ENCODE assay signal across 8 cellular contexts in genomic region chr1:778451-779278, GRCh38.
DNase-seq lines count a peak whose midpoint lies in the region; TF ChIP-seq lines count a peak whose summit lies in the region.
"Not testable (repeated sequence)": the region's sequence is repeated elsewhere in the genome, so short reads cannot be mapped to it uniquely, and the experiment has no call there.

No MANE protein-coding gene starts in this region.

- 0% methylated on average over 37 of the region's 65 CpGs; no CpG with 5 or more reads in 1 of the 2 donors for WGBS in transverse colon (ENCODE audit: low coverage in 1 of 2), 2 donors

- H3K4me1 ChIP-seq in HAP-1: not testable (repeated sequence)
- H3K4me1 ChIP-seq in transverse colon: peaks cover 0 to 12% (median 4%) of the 10 kb centered on the region in 4 donors

- in situ Hi-C loops in HAP-1 (cut with MboI; ENCODE audit: low sequenced_read_pairs); transverse colon (cut with MboI; ENCODE audit: low pct_ligation_motif_present in 1 of 4, low pct_unique_long_range_greater_than_20kb in 1 of 4, low sequenced_read_pairs in 3 of 4): not testable (repeated sequence)

- TF ChIP-seq POLR2A in transverse colon (IDR thresholded peaks at IDR 0.05): peak; percentile 96

- intact Hi-C loops in transverse colon (cut with DNase I; ENCODE audit: low total_unique reads): not testable (repeated sequence)

- peak overlapping the region; percentile 81 for H3K4me3 ChIP-seq in HAP-1
- H3K4me3 ChIP-seq in retinal pigment epithelial cell (ENCODE audit: low read length): peak overlapping the region; percentile 71
- H3K4me3 ChIP-seq in transverse colon: peak overlapping the region; percentile 57 to 75 (median 63)

- TF ChIP-seq CTCF in GM12874 (IDR thresholded peaks at IDR 0.05; ENCODE audit: insufficient read depth, low read depth, low read length) (peak; percentile 24), retinal pigment epithelial cell (conservative IDR thresholded peaks at IDR 0.05; ENCODE audit: low read depth, low read length) (peak; percentile 40), transverse colon (IDR thresholded peaks at IDR 0.05) (peak; percentile 23 to 84 (median 41))

- H3K27me3 ChIP-seq in HAP-1 (ENCODE audit: low read depth); transverse colon: not testable (repeated sequence)

- DNase-seq in HAP-1 (ENCODE audit: low spot score in 2 of 2) (peak; percentile 93 to 99), iPS-NIHi11 (ENCODE audit: low spot score) (peak; percentile 96), retinal pigment epithelial cell (ENCODE audit: low read depth) (peak; percentile 99), transverse colon (peak; percentile 99)
- DNase-seq in activated CD4-positive, alpha-beta T cell treated with anti-CD3 and anti-CD28 coated beads, Interleukin-2, amount 50 U/mL, for 48 hours: peak; percentile 97 to 98

- H3K27ac ChIP-seq in cingulate gyrus (ENCODE audit: low read depth, low read length): peak overlapping the region; percentile 73
- peak overlapping the region; percentile 87 to 91 (median 90) for H3K27ac ChIP-seq in transverse colon

- H3K36me3 ChIP-seq in HAP-1 (replicated peaks); transverse colon: not testable (repeated sequence)

- TF ChIP-seq RAD21 in Ishikawa (IDR thresholded peaks at IDR 0.05; ENCODE audit: low read depth): not testable (repeated sequence)

- TF ChIP-seq EP300 in Ishikawa (IDR thresholded peaks at IDR 0.05; ENCODE audit: borderline replicate concordance); transverse colon (IDR thresholded peaks at IDR 0.05; ENCODE audit: low read depth): not testable (repeated sequence)

- H3K9me3 ChIP-seq in HAP-1, transverse colon: not testable (repeated sequence)

TF ChIP-seq in Ishikawa, 13 proteins besides CTCF, POLR2A, EP300 and RAD21:
- TF ChIP-seq TAF1 (IDR thresholded peaks at IDR 0.05; ENCODE audit: low read depth) (peak; percentile 31; the same call in 1 of the 2 replicates), CREB1 (IDR thresholded peaks at IDR 0.05; ENCODE audit: low read depth) (peak; percentile 98), TCF12 (IDR thresholded peaks at IDR 0.05; ENCODE audit: low read depth) (0 out of 2 replicates have a peak, but pooled peaks have one; percentile 19), YY1 (IDR thresholded peaks at IDR 0.05; ENCODE audit: low read depth) (peak; percentile 81), MAX (IDR thresholded peaks at IDR 0.05) (peak; percentile 53)
- TF ChIP-seq, protein P1, sequence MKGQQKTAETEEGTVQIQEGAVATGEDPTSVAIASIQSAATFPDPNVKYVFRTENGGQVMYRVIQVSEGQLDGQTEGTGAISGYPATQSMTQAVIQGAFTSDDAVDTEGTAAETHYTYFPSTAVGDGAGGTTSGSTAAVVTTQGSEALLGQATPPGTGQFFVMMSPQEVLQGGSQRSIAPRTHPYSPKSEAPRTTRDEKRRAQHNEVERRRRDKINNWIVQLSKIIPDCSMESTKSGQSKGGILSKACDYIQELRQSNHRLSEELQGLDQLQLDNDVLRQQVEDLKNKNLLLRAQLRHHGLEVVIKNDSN (IDR thresholded peaks at IDR 0.05): peak; percentile 2; the same call in 1 of the 2 replicates

Comparison
In these comparisons a context has a peak if more than half of its experiments do, and no peak if none do; other contexts are left out.
1. Peak in every context shown above with its lines: DNase-seq, H3K4me3 ChIP-seq and H3K27ac ChIP-seq.